In genomic region chr9:92740969-92741368, GRCh38 we compare ENCODE assay signal across 13 cellular contexts. TPM values are rescaled to one million over a fixed set of nuclear protein-coding genes. Genes with fewer than 3 reads are reported as not detected.
DNase-seq lines count a peak whose midpoint lies in the region; ATAC-seq and TF ChIP-seq lines count a peak whose summit lies in the region.
"Had no signal": no experiment of that assay in that cellular context is flagged by ENCODE, and none has a peak within 500 bp of the region (broad histone marks: within the 10 kb centered on the region; RNA-seq: fewer than 3 reads in every experiment).

No MANE protein-coding gene starts in this region.

- H3K4me1 Mint-ChIP-seq in activated CD8-positive, alpha-beta T cell treated with anti-CD3 and anti-CD28 coated beads for 36 hours (ENCODE audit: low read depth), result peaks cover 82% of the 10 kb centered on the region
- H3K4me1 Mint-ChIP-seq in activated CD8-positive, alpha-beta T cell treated with anti-CD3 and anti-CD28 coated beads, Interleukin-2, amount 10 ng/mL, durations not matched to agents 7 days and 5 days (ENCODE audit: low read depth), result peaks cover 43% of the 10 kb centered on the region
- H3K4me1 Mint-ChIP-seq in mesothelial cell of epicardium, result peaks cover 26% of the 10 kb centered on the region

- no peak for TF ChIP-seq EP300 in suprapubic skin (IDR thresholded peaks at IDR 0.05)

- WGBS in suprapubic skin, result 66% methylated on average over 2 of the region's 3 CpGs

- H3K4me3 Mint-ChIP-seq in activated CD8-positive, alpha-beta T cell treated with anti-CD3 and anti-CD28 coated beads for 36 hours, result no peak overlapping the region
- H3K4me3 Mint-ChIP-seq in activated CD8-positive, alpha-beta T cell treated with anti-CD3 and anti-CD28 coated beads, Interleukin-2, amount 10 ng/mL, durations not matched to agents 7 days and 5 days, result no peak overlapping the region
- H3K4me3 Mint-ChIP-seq in mesothelial cell of epicardium, result no peak overlapping the region

- H3K36me3 Mint-ChIP-seq in activated CD8-positive, alpha-beta T cell treated with anti-CD3 and anti-CD28 coated beads for 36 hours (ENCODE audit: low read depth), result no peaks in the 10 kb centered on the region
- no peaks in the 10 kb centered on the region for H3K36me3 Mint-ChIP-seq in activated CD8-positive, alpha-beta T cell treated with anti-CD3 and anti-CD28 coated beads, Interleukin-2, amount 10 ng/mL, durations not matched to agents 7 days and 5 days (ENCODE audit: low read depth)
- no peaks in the 10 kb centered on the region for H3K36me3 Mint-ChIP-seq in mesothelial cell of epicardium

- no peaks in the 10 kb centered on the region for H3K27me3 Mint-ChIP-seq in activated CD8-positive, alpha-beta T cell treated with anti-CD3 and anti-CD28 coated beads for 36 hours
- no peaks in the 10 kb centered on the region for H3K27me3 Mint-ChIP-seq in activated CD8-positive, alpha-beta T cell treated with anti-CD3 and anti-CD28 coated beads, Interleukin-2, amount 10 ng/mL, durations not matched to agents 7 days and 5 days (ENCODE audit: low read depth)
- H3K27me3 Mint-ChIP-seq in mesothelial cell of epicardium (ENCODE audit: low read depth), result no peaks in the 10 kb centered on the region

- H3K4me3 ChIP-seq in brain microvascular endothelial cell (ENCODE audit: low read depth, low read length), result no peak overlapping the region
- H3K4me3 ChIP-seq in suprapubic skin, result no peak overlapping the region
- H3K4me3 ChIP-seq: PC-9 had no signal

- H3K4me1 ChIP-seq in suprapubic skin, result peaks cover 75% of the 10 kb centered on the region

- H3K9me3 ChIP-seq in suprapubic skin, result no peaks in the 10 kb centered on the region

- no peak for DNase-seq in activated CD8-positive, alpha-beta T cell treated with anti-CD3 and anti-CD28 coated beads for 36 hours
- no peak for DNase-seq in activated CD8-positive, alpha-beta T cell treated with anti-CD3 and anti-CD28 coated beads, Interleukin-2, amount 10 ng/mL, durations not matched to agents 7 days and 5 days
- no peak for DNase-seq in brain microvascular endothelial cell
- DNase-seq in mesothelial cell of epicardium (ENCODE audit: low spot score in 2 of 2, unreplicated experiment in 2 of 2), result no peak
- no peak for DNase-seq in suprapubic skin (ENCODE audit: low spot score in 2 of 2)
- DNase-seq in NCI-H187 treated with DMSO at 0.1 percent for 48 hours (lab: John Stamatoyannopoulos, UW), result no peak
- no peak for DNase-seq in NCI-H510A (lab: John Stamatoyannopoulos, UW)
- DNase-seq: 8988T; activated effector memory CD4-positive, alpha-beta T cell treated with Interleukin-2 at 50 U/mL for 16 hours; cerebellar nuclear complex; foreskin fibroblast; PC-9 had no signal

- H3K27me3 ChIP-seq in brain microvascular endothelial cell (replicated peaks) (no peaks in the 10 kb centered on the region), suprapubic skin (no peaks in the 10 kb centered on the region)

- POLR2A ChIA-PET in activated CD8-positive, alpha-beta T cell treated with anti-CD3 and anti-CD28 coated beads for 36 hours (lab: Charles Lee), result no interaction called here
- POLR2A ChIA-PET in activated CD8-positive, alpha-beta T cell treated with anti-CD3 and anti-CD28 coated beads, Interleukin-2, amount 10 ng/mL, durations not matched to agents 7 days and 5 days (lab: Charles Lee), result no interaction called here

- CTCF ChIA-PET in activated CD8-positive, alpha-beta T cell treated with anti-CD3 and anti-CD28 coated beads for 36 hours (lab: Charles Lee), result interaction anchor here (0.6 to 3.0 kb wide), 3 partner anchors 24 to 50 kb away, joined by 3 to 9 read pairs (median 4); no protein-coding TSS in a partner anchor
- CTCF ChIA-PET in activated CD8-positive, alpha-beta T cell treated with anti-CD3 and anti-CD28 coated beads, Interleukin-2, amount 10 ng/mL, durations not matched to agents 7 days and 5 days (lab: Charles Lee), result no interaction called here

- no peak for ATAC-seq in activated CD8-positive, alpha-beta T cell treated with anti-CD3 and anti-CD28 coated beads for 36 hours
- no peak for ATAC-seq in activated CD8-positive, alpha-beta T cell treated with anti-CD3 and anti-CD28 coated beads, Interleukin-2, amount 10 ng/mL, durations not matched to agents 7 days and 5 days
- ATAC-seq in GM18502 (IDR thresholded peaks at IDR 0.05; ENCODE audit: poor library complexity, unreplicated experiment), result no peak

- intact Hi-C loops in activated CD8-positive, alpha-beta T cell treated with anti-CD3 and anti-CD28 coated beads for 36 hours (cut with micrococcal nuclease), result no loop called here

- TF ChIP-seq POLR2A in suprapubic skin (IDR thresholded peaks at IDR 0.05), result no peak

- no peak for TF ChIP-seq CTCF in activated CD8-positive, alpha-beta T cell treated with anti-CD3 and anti-CD28 coated beads for 36 hours (IDR thresholded peaks at IDR 0.05)
- TF ChIP-seq CTCF in brain microvascular endothelial cell (IDR thresholded peaks at IDR 0.05; ENCODE audit: low read depth, low read length, missing control alignments) (no peak), mesothelial cell of epicardium (IDR thresholded peaks at IDR 0.05; ENCODE audit: unreplicated experiment) (no peak), suprapubic skin (IDR thresholded peaks at IDR 0.05) (no peak)

- H3K27ac Mint-ChIP-seq in activated CD8-positive, alpha-beta T cell treated with anti-CD3 and anti-CD28 coated beads for 36 hours, result peak overlapping the region; percentile 75
- H3K27ac Mint-ChIP-seq in activated CD8-positive, alpha-beta T cell treated with anti-CD3 and anti-CD28 coated beads, Interleukin-2, amount 10 ng/mL, durations not matched to agents 7 days and 5 days, result no peak overlapping the region
- H3K27ac Mint-ChIP-seq in mesothelial cell of epicardium, result peak overlapping the region; percentile 41

- H3K36me3 ChIP-seq in brain microvascular endothelial cell (replicated peaks), result no peaks in the 10 kb centered on the region
- no peaks in the 10 kb centered on the region for H3K36me3 ChIP-seq in suprapubic skin

- H3K27ac ChIP-seq in brain microvascular endothelial cell, result peak overlapping the region; percentile 26
- peak overlapping the region; percentile 68 for H3K27ac ChIP-seq in suprapubic skin
- H3K27ac ChIP-seq: PC-9 had no signal

- H3K9me3 Mint-ChIP-seq in activated CD8-positive, alpha-beta T cell treated with anti-CD3 and anti-CD28 coated beads for 36 hours, result no peaks in the 10 kb centered on the region
- no peaks in the 10 kb centered on the region for H3K9me3 Mint-ChIP-seq in activated CD8-positive, alpha-beta T cell treated with anti-CD3 and anti-CD28 coated beads, Interleukin-2, amount 10 ng/mL, durations not matched to agents 7 days and 5 days (ENCODE audit: insufficient read depth)
- no peaks in the 10 kb centered on the region for H3K9me3 Mint-ChIP-seq in mesothelial cell of epicardium

- in situ Hi-C loops in brain microvascular endothelial cell (cut with HindIII; ENCODE audit: low pct_ligation_motif_present, low sequenced_read_pairs), result no loop called here

RNA-seq across cellular contexts. Expression of gene BICD2, which starts 23.7 kb away (rescaled TPM):
- total RNA-seq in activated CD8-positive, alpha-beta T cell treated with anti-CD3 and anti-CD28 coated beads for 36 hours, result 10 to 100 TPM; 14.2 to 16.8 TPM
- total RNA-seq in activated CD8-positive, alpha-beta T cell treated with anti-CD3 and anti-CD28 coated beads, Interleukin-2, amount 10 ng/mL, durations not matched to agents 7 days and 5 days, result 10 to 100 TPM; 31.9 to 32.5 TPM
- total RNA-seq in mesothelial cell of epicardium, result 29.4 to 30.4 TPM (median 30.2 TPM) in 3 replicates
- 100 to 1,000 TPM; 135 to 201 (median 153) TPM for total RNA-seq in suprapubic skin
